In the genomic region with DNA sequence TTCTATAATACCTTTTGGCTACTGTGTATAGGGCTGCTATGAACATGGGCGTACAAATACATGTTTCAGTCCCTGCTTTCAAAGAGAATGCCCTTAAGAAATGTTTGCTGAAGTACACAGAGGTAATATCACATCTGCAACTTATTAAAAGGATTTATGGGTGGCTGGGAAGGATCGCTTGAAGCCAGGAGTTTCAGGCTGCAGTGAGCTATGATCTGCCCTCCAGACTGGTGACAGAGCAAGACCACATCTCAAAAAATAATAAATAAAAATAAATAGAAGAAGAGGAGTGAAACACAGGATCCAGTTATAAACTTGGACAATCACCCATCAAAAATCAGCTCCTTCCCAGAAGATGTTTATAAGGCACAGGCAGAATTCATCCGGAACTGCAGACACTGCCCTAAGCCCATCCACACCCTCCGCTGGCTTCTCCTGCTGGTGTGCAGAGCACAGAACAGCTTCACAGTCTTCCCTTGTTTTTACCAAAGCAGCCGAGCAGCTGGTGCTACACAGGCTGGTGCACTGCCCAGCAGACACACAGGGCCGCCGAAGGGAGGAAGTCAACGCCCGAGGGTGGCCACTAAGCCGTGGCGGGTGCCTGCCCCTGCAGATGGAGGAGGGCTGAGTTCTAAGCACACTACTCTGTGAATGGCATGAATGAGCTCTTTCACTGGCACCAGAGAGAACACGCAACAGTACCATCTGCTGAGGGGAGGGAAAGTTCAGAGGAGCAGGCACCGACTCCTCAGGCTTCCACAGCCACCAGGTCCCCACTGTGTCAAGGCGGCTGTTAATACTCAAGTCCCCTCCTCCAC, we compare ENCODE assay signal across 9 cellular contexts. TPM values are rescaled to one million over a fixed set of nuclear protein-coding genes. Genes with fewer than 3 reads are reported as not detected.
DNase-seq lines count a peak whose midpoint lies in the region; ATAC-seq and TF ChIP-seq lines count a peak whose summit lies in the region.
"Had no signal": no experiment of that assay in that cellular context is flagged by ENCODE, and none has a peak within 500 bp of the region (broad histone marks: within the 10 kb centered on the region; RNA-seq: fewer than 3 reads in every experiment).

No MANE protein-coding gene starts in this region.

- no peaks in the 10 kb centered on the region for H3K9me3 ChIP-seq in suprapubic skin

- H3K36me3 Mint-ChIP-seq in activated naive CD8-positive, alpha-beta T cell treated with anti-CD3 and anti-CD28 coated beads for 36 hours: peaks cover 4% of the 10 kb centered on the region

- no peak for TF ChIP-seq EP300 in suprapubic skin (IDR thresholded peaks at IDR 0.05)

- H3K27me3 ChIP-seq in suprapubic skin: no peaks in the 10 kb centered on the region

- H3K36me3 ChIP-seq in suprapubic skin: no peaks in the 10 kb centered on the region

- TF ChIP-seq POLR2A in suprapubic skin (IDR thresholded peaks at IDR 0.05): no peak

- H3K9me3 Mint-ChIP-seq in activated naive CD8-positive, alpha-beta T cell treated with anti-CD3 and anti-CD28 coated beads for 36 hours: no peaks in the 10 kb centered on the region

- ATAC-seq in GM21576 (IDR thresholded peaks at IDR 0.05; ENCODE audit: unreplicated experiment): no peak

- peak overlapping the region; percentile 58 for H3K27ac Mint-ChIP-seq in activated naive CD8-positive, alpha-beta T cell treated with anti-CD3 and anti-CD28 coated beads for 36 hours

- H3K4me1 Mint-ChIP-seq in activated naive CD8-positive, alpha-beta T cell treated with anti-CD3 and anti-CD28 coated beads for 36 hours: peaks cover 94% of the 10 kb centered on the region

- no peaks in the 10 kb centered on the region for H3K27me3 Mint-ChIP-seq in activated naive CD8-positive, alpha-beta T cell treated with anti-CD3 and anti-CD28 coated beads for 36 hours

- peak overlapping the region; percentile 50 for H3K27ac ChIP-seq in suprapubic skin

- no peak for TF ChIP-seq CTCF in suprapubic skin (IDR thresholded peaks at IDR 0.05)

- H3K4me3 ChIP-seq in suprapubic skin: no peak overlapping the region

- H3K4me3 Mint-ChIP-seq in activated naive CD8-positive, alpha-beta T cell treated with anti-CD3 and anti-CD28 coated beads for 36 hours: peak overlapping the region; percentile 37

- peaks cover 96% of the 10 kb centered on the region for H3K4me1 ChIP-seq in suprapubic skin

- peak; percentile 76 for DNase-seq in D341Med (ENCODE audit: low spot score)
- peak; percentile 80 for DNase-seq in NCI-H1694 (lab: John Stamatoyannopoulos, UW)
- DNase-seq in activated naive CD8-positive, alpha-beta T cell treated with anti-CD3 and anti-CD28 coated beads for 36 hours: peak; percentile 19
- DNase-seq in kidney glomerular epithelial cell (lab: John Stamatoyannopoulos, UW): peak; percentile 26
- no peak for DNase-seq in suprapubic skin (ENCODE audit: low spot score in 2 of 2)
- DNase-seq in T1000 (lab: John Stamatoyannopoulos, UW): no peak
- no peak for DNase-seq in cortex of kidney (lab: John Stamatoyannopoulos, UW)

- 26% methylated on average over 14 of the region's 14 CpGs for WGBS in suprapubic skin

RNA-seq across cellular contexts. Expression of a gene that starts 44.0 kb away (rescaled TPM):
- 100 to 1,000 TPM; 110 to 113 TPM for total RNA-seq in activated naive CD8-positive, alpha-beta T cell treated with anti-CD3 and anti-CD28 coated beads for 36 hours
- 100 to 1,000 TPM in 1 of 4 donors, 10 to 100 TPM in 3; 54.8 to 111 (median 68.3) TPM for total RNA-seq in suprapubic skin

RNA-seq across cellular contexts. Expression of a gene that starts 56.1 kb away (rescaled TPM):
- total RNA-seq in activated naive CD8-positive, alpha-beta T cell treated with anti-CD3 and anti-CD28 coated beads for 36 hours: not detected
- total RNA-seq in suprapubic skin: 10 to 100 TPM in 3 of 4 donors, 1 to 10 TPM in 1; 8.0 to 81.6 (median 47.5) TPM
- total RNA-seq: temporal lobe had no signal

Comparison
In these comparisons a context has a peak if more than half of its experiments do, and no peak if none do; other contexts are left out.
1. DNase-seq: peak in D341Med (single experiment), NCI-H1694 (single experiment), activated naive CD8-positive, alpha-beta T cell treated with anti-CD3 and anti-CD28 coated beads for 36 hours (single experiment) and kidney glomerular epithelial cell (single experiment); none in suprapubic skin (0 of 2), T1000 (single experiment) and cortex of kidney (single experiment).
2. RNA of a gene that starts 56.1 kb away (total RNA-seq): 8.0 to 81.6 TPM in suprapubic skin; not detected in activated naive CD8-positive, alpha-beta T cell treated with anti-CD3 and anti-CD28 coated beads for 36 hours; every median in the first group is over 4 times any median in the second.